In genomic region chr3:33787328-33788009, GRCh38 we compare ENCODE assay signal across 8 cellular contexts. TPM values are rescaled to one million over a fixed set of nuclear protein-coding genes. Genes with fewer than 3 reads are reported as not detected.
DNase-seq lines count a peak whose midpoint lies in the region; ATAC-seq and TF ChIP-seq lines count a peak whose summit lies in the region.

No MANE protein-coding gene starts in this region.

- H3K9me3 ChIP-seq in DND-41 (ENCODE audit: insufficient read depth, low read length, severe bottlenecking) (no peaks in the 10 kb centered on the region), IMR-90 (ENCODE audit: control insufficient read depth, insufficient read depth, low read length) (no peaks in the 10 kb centered on the region), neutrophil (no peaks in the 10 kb centered on the region), tibial nerve (no peaks in the 10 kb centered on the region)

- H4K20me1 ChIP-seq in DND-41 (ENCODE audit: insufficient read depth, low read length) (no peaks in the 10 kb centered on the region), IMR-90 (ENCODE audit: insufficient read depth, low read length) (no peaks in the 10 kb centered on the region)

- H2AFZ ChIP-seq in DND-41 (ENCODE audit: low read depth, low read length): no peak overlapping the region
- peak overlapping the region; percentile 79 for H2AFZ ChIP-seq in IMR-90 (replicated peaks; ENCODE audit: low read length, poor library complexity)

- H3K23ac ChIP-seq in IMR-90 (ENCODE audit: low read depth, low read length): no peak overlapping the region

- WGBS in IMR-90 (ENCODE audit: extremely low coverage in 2 of 2, insufficient read length in 1 of 2), 2 experiments: 10% methylated on average over 2 of the region's 15 CpGs; no CpG with 5 or more reads in 1 of the 2 experiments
- 6 to 7% methylated on average over 15 of the region's 15 CpGs for WGBS in tibial nerve, 2 donors

- H3K27me3 ChIP-seq in DND-41 (ENCODE audit: insufficient read depth, low read length, poor library complexity) (no peaks in the 10 kb centered on the region), IMR-90 (ENCODE audit: control insufficient read depth, insufficient read depth, low read length) (no peaks in the 10 kb centered on the region), foreskin keratinocyte (no peaks in the 10 kb centered on the region), neutrophil (peaks cover 9% of the 10 kb centered on the region), tibial nerve (no peaks in the 10 kb centered on the region)

- no peak for TF ChIP-seq EP300 in tibial nerve (IDR thresholded peaks at IDR 0.05)

- CTCF ChIA-PET in IMR-90 (lab: Yijun Ruan, JAX) (interaction anchor here (0.5 to 1.8 kb wide), 15 partner anchors 8 to 656 kb away, joined by 3 to 12 read pairs (median 3); partner anchors contain the start of gene PDCD6IP), RWPE1 (lab: Yijun Ruan, JAX) (interaction anchor here (0.6 to 1.2 kb wide), 7 partner anchors 11 to 382 kb away, joined by 3 to 7 read pairs (median 4); no protein-coding TSS in a partner anchor)

- no peak overlapping the region for H2BK15ac ChIP-seq in IMR-90 (ENCODE audit: low read depth, low read length)

- no peak overlapping the region for H3K14ac ChIP-seq in IMR-90 (replicated peaks; ENCODE audit: low read depth, low read length)

- no peak overlapping the region for H3K56ac ChIP-seq in IMR-90 (ENCODE audit: extremely low read depth, insufficient read depth, low read length)

- H3K4me2 ChIP-seq in DND-41 (ENCODE audit: insufficient read depth, low read length): peak overlapping the region; percentile 49
- peak overlapping the region; percentile 80 for H3K4me2 ChIP-seq in IMR-90 (ENCODE audit: low read depth, low read length)

- H3K36me3 ChIP-seq in DND-41 (ENCODE audit: insufficient read depth, low read length) (no peaks in the 10 kb centered on the region), IMR-90 (ENCODE audit: control insufficient read depth, insufficient read depth, low read length) (no peaks in the 10 kb centered on the region), neutrophil (no peaks in the 10 kb centered on the region), tibial nerve (no peaks in the 10 kb centered on the region)

- no TSS peak for BruUV-seq in IMR-90 (replicated peaks; lab: Mats Ljungman, UMichigan)

- H3K18ac ChIP-seq in IMR-90 (ENCODE audit: low read depth, low read length): no peak overlapping the region

- peak; percentile 89 for TF ChIP-seq CTCF in DND-41 (IDR thresholded peaks at IDR 0.05; ENCODE audit: borderline replicate concordance, extremely low read depth, low read length, poor library complexity, severe bottlenecking)
- peak; percentile 84 for TF ChIP-seq CTCF in IMR-90 (conservative IDR thresholded peaks at IDR 0.05; ENCODE audit: low read depth, low read length)
- TF ChIP-seq CTCF in RWPE1 (conservative IDR thresholded peaks at IDR 0.05; ENCODE audit: low read depth): peak; percentile 87
- peak; percentile 92 for TF ChIP-seq CTCF in foreskin keratinocyte (conservative IDR thresholded peaks at IDR 0.05)
- peak; percentile 10 for TF ChIP-seq CTCF in neutrophil (IDR thresholded peaks at IDR 0.05)
- TF ChIP-seq CTCF in tibial nerve (IDR thresholded peaks at IDR 0.05): peak; percentile 62 to 72 (median 68)

- no peak overlapping the region for H2AK9ac ChIP-seq in IMR-90 (replicated peaks; ENCODE audit: low read depth, low read length, poor library complexity)

- peak; percentile 66 for DNase-seq in DND-41
- DNase-seq in IMR-90: peak; percentile 72
- DNase-seq in RWPE1 (ENCODE audit: low spot score): peak; percentile 40
- DNase-seq in activated effector memory CD4-positive, alpha-beta T cell treated with anti-CD3 and anti-CD28 coated beads, Interleukin-2, amount 50 U/mL, for 16 hours: peak; percentile 82
- DNase-seq in foreskin keratinocyte: peak in 1 of 2 donors; percentile 61
- DNase-seq in tibial nerve (ENCODE audit: low spot score in 2 of 2): peak; percentile 18 to 68

- TF ChIP-seq RAD21 in IMR-90 (IDR thresholded peaks at IDR 0.05; ENCODE audit: low read length): peak; percentile 78

- POLR2A ChIA-PET in IMR-90 (lab: Charles Lee; ENCODE audit: unreplicated experiment) (no interaction called here), RWPE1 (lab: Yijun Ruan, JAX; ENCODE audit: low non-redundant PET) (no interaction called here)

- H4K91ac ChIP-seq in IMR-90 (ENCODE audit: insufficient read depth, low read depth, low read length): no peak overlapping the region

- peaks cover 3% of the 10 kb centered on the region; the same call in 1 of the 2 replicates for H3K9me1 ChIP-seq in IMR-90 (ENCODE audit: insufficient read depth, low read length)

- no peak overlapping the region for H2AK5ac ChIP-seq in IMR-90 (ENCODE audit: low read depth, low read length)

- H3K79me2 ChIP-seq in DND-41 (ENCODE audit: insufficient read depth, low read length): no peaks in the 10 kb centered on the region

- TF ChIP-seq POLR2A in IMR-90 (IDR thresholded peaks at IDR 0.05; ENCODE audit: low read depth, low read length): no peak
- TF ChIP-seq POLR2A in tibial nerve (IDR thresholded peaks at IDR 0.05): no peak

- dilution Hi-C loops in IMR-90 (cut with HindIII; ENCODE audit: low sequenced_read_pairs, unreplicated experiment): no loop called here

- H3K79me1 ChIP-seq in IMR-90 (ENCODE audit: low read depth in 1 of 2, low read length in 2 of 2): no peaks in the 10 kb centered on the region

- intact Hi-C loops in IMR-90 (cut with micrococcal nuclease): loop anchor here (1.0 to 10.0 kb wide), 4 partner anchors 151 to 841 kb away; no protein-coding TSS in a partner anchor

- in situ Hi-C loops in IMR-90 (cut with MboI; ENCODE audit: low sequenced_read_pairs): loop anchor here (5.0 to 25.0 kb wide), 3 partner anchors 150 to 825 kb away; partner anchors contain the start of gene CCR4

- no peak overlapping the region for H2BK20ac ChIP-seq in IMR-90 (ENCODE audit: low read depth, low read length)

- H3K4me1 ChIP-seq in DND-41 (ENCODE audit: insufficient read depth, low read length) (peaks cover 4% of the 10 kb centered on the region; the same call in 1 of the 2 replicates), IMR-90 (ENCODE audit: control insufficient read depth, insufficient read depth, low read length) (peaks cover 2% of the 10 kb centered on the region), foreskin keratinocyte (peaks cover 9% of the 10 kb centered on the region), neutrophil (ENCODE audit: control insufficient read depth in 1 of 2, insufficient read depth in 1 of 2, low read depth in 1 of 2, low read length in 1 of 2) (peaks cover 3% of the 10 kb centered on the region in 2 experiments), tibial nerve (peaks cover 0 to 4% (median 2%) of the 10 kb centered on the region in 4 donors)

- ATAC-seq in DND-41 (ENCODE audit: insufficient read depth, low read depth) (peak; percentile 96), GM21528 (IDR thresholded peaks at IDR 0.05; ENCODE audit: low FRiP score, unreplicated experiment) (peak; percentile 82), IMR-90 (ENCODE audit: low read depth) (peak; percentile 97), foreskin keratinocyte (peak; percentile 44)

- peak overlapping the region in 1 of 2 experiments; percentile 48; a peak in 1 of 4 replicates for H4K8ac ChIP-seq in IMR-90 (ENCODE audit: low read depth in 2 of 2, low read length in 2 of 2)

- H3K4ac ChIP-seq in IMR-90 (ENCODE audit: low read depth, low read length): no peak overlapping the region

- H3K4me3 ChIP-seq in DND-41 (ENCODE audit: low read depth in 1 of 2, low read length in 2 of 2): no peak overlapping the region
- peak overlapping the region; percentile 28 for H3K4me3 ChIP-seq in IMR-90 (ENCODE audit: insufficient read depth, low read depth, low read length)
- no peak overlapping the region for H3K4me3 ChIP-seq in neutrophil (ENCODE audit: low read depth in 1 of 2, low read length in 1 of 2)
- peak overlapping the region in 1 of 4 donors; percentile 35 for H3K4me3 ChIP-seq in tibial nerve

- no peak overlapping the region for H4K5ac ChIP-seq in IMR-90 (ENCODE audit: low read depth, low read length)

- H3K27ac ChIP-seq in DND-41 (ENCODE audit: low read length): no peak overlapping the region
- H3K27ac ChIP-seq in IMR-90 (ENCODE audit: insufficient read depth, low read length): no peak overlapping the region
- no peak overlapping the region for H3K27ac ChIP-seq in RWPE1
- H3K27ac ChIP-seq in foreskin keratinocyte: no peak overlapping the region
- H3K27ac ChIP-seq in neutrophil: no peak overlapping the region
- no peak overlapping the region for H3K27ac ChIP-seq in tibial nerve

- H3K9ac ChIP-seq in DND-41 (ENCODE audit: low read depth, low read length) (no peak overlapping the region), IMR-90 (ENCODE audit: low read depth, low read length) (no peak overlapping the region)

- H2BK120ac ChIP-seq in IMR-90 (ENCODE audit: low read depth, low read length): no peak overlapping the region

- no peak overlapping the region for H2BK5ac ChIP-seq in IMR-90 (ENCODE audit: low read depth, low read length, poor library complexity, severe bottlenecking)

TF ChIP-seq in IMR-90, 13 proteins besides CTCF, POLR2A, EP300 and RAD21:
- TF ChIP-seq BHLHE40 (IDR thresholded peaks at IDR 0.05; ENCODE audit: low read depth, low read length) (no peak), CEBPB (IDR thresholded peaks at IDR 0.05; ENCODE audit: low read depth, low read length) (no peak), MAZ (IDR thresholded peaks at IDR 0.05; ENCODE audit: borderline replicate concordance, low read depth, low read length) (peak; percentile 92), NFE2L2 (IDR thresholded peaks at IDR 0.05; ENCODE audit: low read depth, low read length) (no peak), SMC3 (IDR thresholded peaks at IDR 0.05; ENCODE audit: low read depth, low read length) (peak; percentile 74)
TF ChIP-seq in IMR-90: peak in this region for 2.

RNA-seq across cellular contexts. Expression of gene PDCD6IP, which starts 11.0 kb away (rescaled TPM):
- total RNA-seq in IMR-90 (2012; rRNA removed) (68.1 and 76.1 TPM in 2 replicates), foreskin keratinocyte (118 and 133 TPM in 2 replicates), tibial nerve (100 to 1,000 TPM; 151 to 436 (median 259) TPM)
- polyA plus RNA-seq in IMR-90 (2012; rRNA removed) (78.3 and 134 TPM in 2 replicates), foreskin keratinocyte (73.9 and 86.7 TPM in 2 replicates)
- polyA plus RNA-seq in IMR-90 (2012; cell fraction: cytosol; rRNA removed): 14.9 and 61.1 TPM in 2 replicates
- polyA plus RNA-seq in IMR-90 (2012; cell fraction: nucleus; rRNA removed; ENCODE audit: low replicate concordance): 235 TPM in 2 replicates

Comparison
In these comparisons a context has a peak if more than half of its experiments do, and no peak if none do; other contexts are left out.
1. ATAC-seq: peak in every context shown above with its lines; median percentile 97 in IMR-90; 96 in DND-41; 82 in GM21528; 44 in foreskin keratinocyte.
2. CTCF ChIP-seq: peak in every context shown above with its lines; median percentile 92 in foreskin keratinocyte; 89 in DND-41; 87 in RWPE1; 84 in IMR-90; 68 in tibial nerve; 10 in neutrophil.